10 cellular contexts compared by ENCODE assay signal in genomic region chr12:122028601-122029560, GRCh38. TPM values are rescaled to one million over a fixed set of nuclear protein-coding genes. Genes with fewer than 3 reads are reported as not detected.
A peak's percentile ranks its signal among the peaks of the same experiment; 100 is the strongest.
DNase-seq lines count a peak whose midpoint lies in the region; ATAC-seq, FAIRE-seq and TF ChIP-seq lines count a peak whose summit lies in the region.
"Had no signal": no experiment of that assay in that cellular context is flagged by ENCODE, and none has a peak within 500 bp of the region (broad histone marks: within the 10 kb centered on the region; RNA-seq: fewer than 3 reads in every experiment).

No MANE protein-coding gene starts in this region.

- CTCF ChIA-PET in RWPE1 (lab: Yijun Ruan, JAX), result no interaction called here

- TF ChIP-seq CTCF in RWPE1 (conservative IDR thresholded peaks at IDR 0.05; ENCODE audit: low read depth), result no peak
- peak; percentile 34 for TF ChIP-seq CTCF in kidney (IDR thresholded peaks at IDR 0.05; ENCODE audit: borderline replicate concordance, extremely low read depth, insufficient read depth)

- H3K36me3 ChIP-seq in kidney (ENCODE audit: control insufficient read depth in 1 of 2, insufficient read depth in 2 of 2, low read length in 2 of 2), result no peaks in the 10 kb centered on the region

- H3K4me1 ChIP-seq in kidney (ENCODE audit: control insufficient read depth in 1 of 2, insufficient read depth in 1 of 2, low read depth in 1 of 2, low read length in 2 of 2), result peaks cover 18 to 39% of the 10 kb centered on the region in 2 donors

- intact Hi-C loops in kidney (cut with DNase I), result no loop called here

- no peak for FAIRE-seq in kidney (lab: Jason Lieb, UNC)

- H3K27ac ChIP-seq in RWPE1 (peak overlapping the region; percentile 93), kidney (ENCODE audit: low read depth in 2 of 2, low read length in 2 of 2) (peak overlapping the region; percentile 85 to 89)
- H3K27ac ChIP-seq: GM23248 had no signal

- peak; percentile 30 for DNase-seq in stimulated activated CD4-positive, alpha-beta T cell treated with anti-CD3 and anti-CD28 coated beads, Interleukin-1b, Interleukin-23, amount 100 ng/mL, for 48 hours
- no peak for DNase-seq in stimulated activated CD4-positive, alpha-beta T cell treated with anti-CD3 and anti-CD28 coated beads, Interleukin-2, amount 100 ng/mL, for 48 hours
- no peak for DNase-seq in RWPE1 (ENCODE audit: low spot score)
- DNase-seq in kidney, result no peak
- DNase-seq in NCI-H510A treated with DMSO at 0.1 percent for 48 hours (lab: John Stamatoyannopoulos, UW), result no peak
- DNase-seq: NCI-H2107 had no signal

- POLR2A ChIA-PET in RWPE1 (lab: Yijun Ruan, JAX; ENCODE audit: low non-redundant PET), result no interaction called here

- H3K9ac ChIP-seq in kidney (ENCODE audit: low read length in 2 of 2), result peak overlapping the region in 1 of 2 donors; percentile 56
- H3K9ac ChIP-seq: GM23248 had no signal

- ATAC-seq in HG03025 (IDR thresholded peaks at IDR 0.05; ENCODE audit: low FRiP score, unreplicated experiment), result no peak
- no peak for ATAC-seq in HG02610 (IDR thresholded peaks at IDR 0.05; ENCODE audit: unreplicated experiment)
- ATAC-seq in GM21360 (IDR thresholded peaks at IDR 0.05; ENCODE audit: unreplicated experiment), result no peak

- H3K9me3 ChIP-seq in kidney (ENCODE audit: control insufficient read depth in 1 of 2, low read length in 2 of 2), result no peaks in the 10 kb centered on the region

- H3K4me3 ChIP-seq in kidney (ENCODE audit: low read length in 2 of 2), result no peak overlapping the region
- H3K4me3 ChIP-seq: GM23248 had no signal

RNA-seq across cellular contexts. Expression of gene BCL7A, which starts 7.2 kb away (rescaled TPM):
- total RNA-seq in kidney, result 22.7 TPM
- 6.8 TPM for polyA plus RNA-seq in kidney (ENCODE audit: insufficient read depth, low read depth, low replicate concordance)

RNA-seq across cellular contexts. Expression of gene MLXIP, which starts 49.7 kb away (rescaled TPM):
- 67.6 TPM for total RNA-seq in kidney
- polyA plus RNA-seq in kidney (ENCODE audit: insufficient read depth, low read depth, low replicate concordance), result 10.9 TPM
